Comparison of ENCODE assay signal across 30 cellular contexts in genomic region chr12:92511776-92512175, GRCh38.
"Had no signal": no experiment of that assay in that cellular context is flagged by ENCODE, and none has a peak within 500 bp of the region (broad histone marks: within the 10 kb centered on the region; RNA-seq: fewer than 3 reads in every experiment).

No MANE protein-coding gene starts in this region.

- H3K27me3 ChIP-seq: brain microvascular endothelial cell, ovary, upper lobe of left lung had no signal

- H3K4me1 Mint-ChIP-seq: endodermal cell, T-helper 17 cell had no signal

- H3K9me3 ChIP-seq: ovary, psoas muscle, upper lobe of left lung had no signal

- H3K9me3 Mint-ChIP-seq: endodermal cell, nephron had no signal

- H3K27ac Mint-ChIP-seq: activated CD4-positive, alpha-beta memory T cell treated with anti-CD3 and anti-CD28 coated beads for 36 hours; activated CD4-positive, alpha-beta T cell treated with anti-CD3 and anti-CD28 coated beads, Interleukin-2, amount 10 ng/mL, durations not matched to agents 24 days and 14 days; activated naive CD4-positive, alpha-beta T cell treated with anti-CD3 and anti-CD28 coated beads, Interleukin-2, amount 10 ng/mL, durations not matched to agents 7 days and 5 days; activated naive CD8-positive, alpha-beta T cell treated with anti-CD3 and anti-CD28 coated beads, Interleukin-2, amount 10 ng/mL, durations not matched to agents 7 days and 5 days; activated T-helper 1 cell treated with anti-CD3 and anti-CD28 coated beads, Interleukin-12 subunit alpha, Interleukin-12 subunit beta, Interleukin-2, Interleukin-4 antibody, amounts not matched to agents 30 ng/mL and 10 ng/mL and 1 ng/mL, durations not matched to agents 14 hours and 24 hours and 36 hours; endodermal cell; stimulated activated memory B cell treated with anti-CD40 and anti-IgM and Interleukin-4, amounts not matched to agents 10 μg/mL and 1 μg/mL and 100 μg/mL, for 72 hours; stimulated activated naive CD8-positive, alpha-beta T cell treated with anti-CD3 and anti-CD28 coated beads, Interleukin-15, amount 100 ng/mL, for 72 hours; T-helper 17 cell had no signal

- H3K4me3 ChIP-seq: ovary, psoas muscle, smooth muscle cell, upper lobe of left lung had no signal

- H3K27ac ChIP-seq: brain microvascular endothelial cell, ovary, psoas muscle, upper lobe of left lung had no signal

- DNase-seq: activated CD4-positive, alpha-beta memory T cell treated with anti-CD3 and anti-CD28 coated beads for 36 hours; activated CD4-positive, alpha-beta T cell treated with anti-CD3 and anti-CD28 coated beads, Interleukin-2, amount 10 ng/mL, durations not matched to agents 24 days and 14 days; activated CD4-positive, CD25-positive, alpha-beta regulatory T cell treated with anti-CD3 and anti-CD28 coated beads, Interleukin-2, amount 50 U/mL, for 72 hours; activated CD8-positive, alpha-beta memory T cell treated with anti-CD3 and anti-CD28 coated beads, Interleukin-2, amount 50 U/mL, for 4 hours; activated effector memory CD4-positive, alpha-beta T cell treated with anti-CD3 and anti-CD28 coated beads, Interleukin-2, amount 50 U/mL, for 16 hours; activated naive CD4-positive, alpha-beta T cell treated with anti-CD3 and anti-CD28 coated beads, Interleukin-2, amount 10 ng/mL, durations not matched to agents 7 days and 5 days; activated naive CD8-positive, alpha-beta T cell treated with anti-CD3 and anti-CD28 coated beads, Interleukin-2, amount 10 ng/mL, durations not matched to agents 7 days and 5 days; activated T-cell treated with anti-CD3 and anti-CD28 coated beads, Interleukin-2, amount 50 U/mL, for 1 hour; brain microvascular endothelial cell; caudate nucleus; cortex of kidney; endodermal cell; foreskin fibroblast; kidney glomerular epithelial cell; ovary; psoas muscle; stimulated activated CD4-positive, alpha-beta T cell treated with anti-CD3 and anti-CD28 coated beads, Interleukin-1b, Interleukin-23, amount 100 ng/mL, for 48 hours; stimulated activated CD4-positive, alpha-beta T cell treated with anti-CD3 and anti-CD28 coated beads, Interleukin-4, amount 100 ng/mL, for 4 hours; stimulated activated CD8-positive, alpha-beta memory T cell treated with anti-CD3 and anti-CD28 coated beads, Interleukin-4, amount 100 ng/mL, for 48 hours; stimulated activated naive CD8-positive, alpha-beta T cell treated with anti-CD3 and anti-CD28 coated beads, Interleukin-15, amount 100 ng/mL, for 72 hours; substantia nigra; T-helper 17 cell; T1000; upper lobe of left lung had no signal

- H3K36me3 Mint-ChIP-seq: activated CD4-positive, alpha-beta memory T cell treated with anti-CD3 and anti-CD28 coated beads for 36 hours had no signal

- H3K4me2 ChIP-seq: smooth muscle cell had no signal

- ATAC-seq: esophagus mucosa; left lobe of liver; psoas muscle; stimulated activated memory B cell treated with anti-CD40 and anti-IgM and Interleukin-4, amounts not matched to agents 10 μg/mL and 1 μg/mL and 100 μg/mL, for 72 hours; stimulated activated naive CD8-positive, alpha-beta T cell treated with anti-CD3 and anti-CD28 coated beads, Interleukin-15, amount 100 ng/mL, for 72 hours; T-helper 17 cell had no signal

- H3K27me3 Mint-ChIP-seq: activated CD4-positive, alpha-beta memory T cell treated with anti-CD3 and anti-CD28 coated beads for 36 hours; activated CD4-positive, alpha-beta T cell treated with anti-CD3 and anti-CD28 coated beads, Interleukin-2, amount 10 ng/mL, durations not matched to agents 24 days and 14 days; activated naive CD4-positive, alpha-beta T cell treated with anti-CD3 and anti-CD28 coated beads, Interleukin-2, amount 10 ng/mL, durations not matched to agents 7 days and 5 days; activated naive CD8-positive, alpha-beta T cell treated with anti-CD3 and anti-CD28 coated beads, Interleukin-2, amount 10 ng/mL, durations not matched to agents 7 days and 5 days; stimulated activated memory B cell treated with anti-CD40 and anti-IgM and Interleukin-4, amounts not matched to agents 10 μg/mL and 1 μg/mL and 100 μg/mL, for 72 hours; stimulated activated naive CD8-positive, alpha-beta T cell treated with anti-CD3 and anti-CD28 coated beads, Interleukin-15, amount 100 ng/mL, for 72 hours; T-helper 17 cell had no signal

- H3K4me3 Mint-ChIP-seq: activated CD4-positive, alpha-beta memory T cell treated with anti-CD3 and anti-CD28 coated beads for 36 hours; activated CD4-positive, alpha-beta T cell treated with anti-CD3 and anti-CD28 coated beads, Interleukin-2, amount 10 ng/mL, durations not matched to agents 24 days and 14 days; activated naive CD4-positive, alpha-beta T cell treated with anti-CD3 and anti-CD28 coated beads, Interleukin-2, amount 10 ng/mL, durations not matched to agents 7 days and 5 days; activated naive CD8-positive, alpha-beta T cell treated with anti-CD3 and anti-CD28 coated beads, Interleukin-2, amount 10 ng/mL, durations not matched to agents 7 days and 5 days; activated T-helper 1 cell treated with anti-CD3 and anti-CD28 coated beads, Interleukin-12 subunit alpha, Interleukin-12 subunit beta, Interleukin-2, Interleukin-4 antibody, amounts not matched to agents 30 ng/mL and 10 ng/mL and 1 ng/mL, durations not matched to agents 14 hours and 24 hours and 36 hours; endodermal cell; nephron; stimulated activated memory B cell treated with anti-CD40 and anti-IgM and Interleukin-4, amounts not matched to agents 10 μg/mL and 1 μg/mL and 100 μg/mL, for 72 hours; stimulated activated naive CD8-positive, alpha-beta T cell treated with anti-CD3 and anti-CD28 coated beads, Interleukin-15, amount 100 ng/mL, for 72 hours; T-helper 17 cell had no signal

- H3K36me3 ChIP-seq: brain microvascular endothelial cell, ovary, upper lobe of left lung had no signal
